In the genomic region with DNA sequence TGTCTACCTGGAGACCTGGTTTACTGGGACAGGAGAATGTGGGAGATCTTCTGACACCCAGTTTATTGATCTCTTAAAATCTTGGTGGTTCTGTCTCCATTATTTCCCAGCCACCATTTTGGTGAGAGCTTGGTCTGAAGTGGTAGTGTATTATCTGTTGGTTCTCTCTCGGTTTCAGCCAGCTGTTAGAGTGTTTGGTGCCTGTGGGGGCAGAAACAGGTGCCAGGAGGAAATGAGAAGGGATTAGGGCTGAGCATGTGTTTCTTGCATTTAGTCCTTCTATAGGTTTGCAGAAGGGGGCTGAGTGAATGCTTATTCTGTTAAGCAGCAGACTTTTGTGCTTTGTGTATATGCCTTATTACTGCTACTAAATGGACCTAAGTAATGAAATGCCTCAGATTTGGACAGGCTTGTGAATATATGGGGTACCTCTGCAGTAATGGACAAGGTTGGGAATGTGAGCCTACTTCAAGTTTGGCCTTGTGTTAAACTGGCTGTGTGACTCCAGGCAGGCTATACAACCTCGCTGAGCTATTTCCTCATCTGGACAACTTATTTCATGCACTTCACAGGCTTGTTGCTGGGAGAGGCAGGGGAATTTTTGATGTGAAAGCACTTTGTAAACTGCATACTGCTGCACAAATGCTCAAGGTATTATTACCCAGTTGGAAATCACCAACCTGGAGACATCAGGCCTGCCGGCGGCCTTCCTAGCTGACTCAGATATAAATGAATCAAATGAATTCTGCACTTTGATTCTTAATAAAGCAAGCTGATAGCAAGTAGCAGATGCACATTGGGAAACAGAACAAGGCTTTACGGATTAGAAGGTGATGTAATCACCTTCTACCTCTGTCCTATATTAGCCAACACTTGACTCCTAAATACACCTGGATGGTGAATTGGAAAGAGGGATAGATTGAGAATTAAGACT, we compare ENCODE assay signal across 1 cellular context.
TF ChIP-seq lines count a peak whose summit lies in the region.

No MANE protein-coding gene starts in this region.

TF ChIP-seq in H1, 55 proteins besides CTCF, POLR2A, EP300 and RAD21:
- 0 out of 2 replicates have a peak, but pooled peaks have one; percentile 30 for TF ChIP-seq TCF12 (IDR thresholded peaks at IDR 0.05; ENCODE audit: low read depth, low read length)
- no peak for TF ChIP-seq SIX5 (IDR thresholded peaks at IDR 0.05; ENCODE audit: low read depth, low read length)
